16 cellular contexts compared by ENCODE assay signal in genomic region chr14:31190717-31191263, GRCh38. TPM values are rescaled to one million over a fixed set of nuclear protein-coding genes. Genes with fewer than 3 reads are reported as not detected.
DNase-seq lines count a peak whose midpoint lies in the region; ATAC-seq and TF ChIP-seq lines count a peak whose summit lies in the region.
"Had no signal": no experiment of that assay in that cellular context is flagged by ENCODE, and none has a peak within 500 bp of the region (broad histone marks: within the 10 kb centered on the region; RNA-seq: fewer than 3 reads in every experiment).

No MANE protein-coding gene starts in this region.

- H3K79me2 ChIP-seq in OCI-LY7 (ENCODE audit: insufficient read depth, low read depth, low read length), result peaks cover 62% of the 10 kb centered on the region

- H3K4me1 Mint-ChIP-seq in CD14-positive monocyte (peaks cover 17% of the 10 kb centered on the region), nephron progenitor cell (no peaks in the 10 kb centered on the region)
- H3K4me1 Mint-ChIP-seq in CD4-positive, alpha-beta T cell (ENCODE audit: low read depth), result peaks cover 53% of the 10 kb centered on the region

- CTCF ChIA-PET in CD4-positive, alpha-beta T cell (lab: Charles Lee), result no interaction called here
- CTCF ChIA-PET in OCI-LY7 (lab: Charles Lee; ENCODE audit: unreplicated experiment), result no interaction called here

- peaks cover 47 to 69% of the 10 kb centered on the region in 2 donors for H3K36me3 Mint-ChIP-seq in CD14-positive monocyte
- peaks cover 63% of the 10 kb centered on the region for H3K36me3 Mint-ChIP-seq in CD4-positive, alpha-beta T cell (ENCODE audit: low read depth)
- peaks cover 83% of the 10 kb centered on the region for H3K36me3 Mint-ChIP-seq in nephron progenitor cell (ENCODE audit: low read depth)

- no peak overlapping the region for H3K4me3 ChIP-seq in OCI-LY7 (ENCODE audit: low read depth, low read length, poor library complexity, severe bottlenecking)
- H3K4me3 ChIP-seq: BLaER1 treated with 17β-estradiol and CSF1 and Interleukin-3, amounts not matched to agents 10 nM and 100 nM; K562 had no signal

- H3K27ac ChIP-seq in CD4-positive, alpha-beta T cell (ENCODE audit: low read depth, low read length), result no peak overlapping the region
- no peak overlapping the region for H3K27ac ChIP-seq in OCI-LY7 (ENCODE audit: low read depth, low read length, poor library complexity, severe bottlenecking)
- H3K27ac ChIP-seq: BLaER1 treated with 17β-estradiol and CSF1 and Interleukin-3, amounts not matched to agents 10 nM and 100 nM had no signal

- peaks cover 6% of the 10 kb centered on the region for H3K4me1 ChIP-seq in OCI-LY7 (ENCODE audit: insufficient read depth, low read length, poor library complexity, severe bottlenecking)

- H3K9me3 ChIP-seq in CD4-positive, alpha-beta T cell (ENCODE audit: control insufficient read depth, low read length), result no peaks in the 10 kb centered on the region
- no peaks in the 10 kb centered on the region for H3K9me3 ChIP-seq in OCI-LY7 (ENCODE audit: low read length)
- H3K9me3 ChIP-seq: BLaER1 treated with 17β-estradiol and CSF1 and Interleukin-3, amounts not matched to agents 10 nM and 100 nM had no signal

- peaks cover 71% of the 10 kb centered on the region for H3K36me3 ChIP-seq in OCI-LY7 (ENCODE audit: insufficient read depth, low read length)

- peak overlapping the region in 4 of 7 donors; percentile 12 to 78 (median 46) for H3K27ac Mint-ChIP-seq in CD14-positive monocyte
- peak overlapping the region; percentile 11 for H3K27ac Mint-ChIP-seq in CD4-positive, alpha-beta T cell
- H3K27ac Mint-ChIP-seq in nephron progenitor cell, result peak overlapping the region; percentile 65
- H3K27ac Mint-ChIP-seq: B cell had no signal

- intact Hi-C loops in CD14-positive monocyte (cut with micrococcal nuclease), result loop anchor here in 1 of 2 donors (10.0 kb wide), 1 partner anchor 94 kb away; no protein-coding TSS in a partner anchor
- intact Hi-C loops in CD4-positive, alpha-beta T cell (cut with DNase I, micrococcal nuclease), result no loop called here
- intact Hi-C loops in OCI-LY7 (cut with micrococcal nuclease; ENCODE audit: unreplicated experiment), result no loop called here

- no peaks in the 10 kb centered on the region for H3K27me3 ChIP-seq in CD4-positive, alpha-beta T cell (ENCODE audit: control insufficient read depth, insufficient read depth, low read length)
- H3K27me3 ChIP-seq: BLaER1 treated with 17β-estradiol and CSF1 and Interleukin-3, amounts not matched to agents 10 nM and 100 nM had no signal

- H3K9me2 ChIP-seq in OCI-LY7 (ENCODE audit: insufficient read depth, low read length), result no peaks in the 10 kb centered on the region

- no peak for TF ChIP-seq CTCF in CD14-positive monocyte (IDR thresholded peaks at IDR 0.05)
- TF ChIP-seq CTCF in CD4-positive, alpha-beta T cell (IDR thresholded peaks at IDR 0.05), result no peak
- no peak for TF ChIP-seq CTCF in OCI-LY7 (conservative IDR thresholded peaks at IDR 0.05; ENCODE audit: low read length)
- no peak for TF ChIP-seq CTCF in nephron progenitor cell (IDR thresholded peaks at IDR 0.05)

- H3K27me3 Mint-ChIP-seq in CD14-positive monocyte (ENCODE audit: low read depth in 3 of 3) (no peaks in the 10 kb centered on the region), nephron progenitor cell (ENCODE audit: low read depth, poor library complexity) (no peaks in the 10 kb centered on the region)
- H3K27me3 Mint-ChIP-seq in CD4-positive, alpha-beta T cell, result no peaks in the 10 kb centered on the region
- H3K27me3 Mint-ChIP-seq: B cell; CD4-positive, alpha-beta memory T cell had no signal

- DNase-seq in CD14-positive monocyte (ENCODE audit: low spot score) (no peak), OCI-LY7 (ENCODE audit: low spot score) (no peak), nephron progenitor cell (no peak), NCI-H2171 (lab: John Stamatoyannopoulos, UW) (no peak)
- no peak for DNase-seq in CD4-positive, alpha-beta T cell
- DNase-seq in stimulated activated CD4-positive, alpha-beta T cell treated with anti-CD3 and anti-CD28 coated beads, Interleukin-4, amount 100 ng/mL, for 4 hours, result no peak
- DNase-seq: CD4-positive, alpha-beta memory T cell; DMS79 treated with DMSO at 0.1 percent for 48 hours; GF-D8; GOT3; H7 had no signal

- H2AFZ ChIP-seq in OCI-LY7 (ENCODE audit: low read length), result no peak overlapping the region

- ATAC-seq in CD4-positive, alpha-beta T cell (ENCODE audit: poor library complexity), result no peak
- no peak for ATAC-seq in HG02642 (IDR thresholded peaks at IDR 0.05; ENCODE audit: poor library complexity, unreplicated experiment)
- ATAC-seq: HCT116, K562 had no signal

- H3K4me3 Mint-ChIP-seq in CD14-positive monocyte (no peak overlapping the region), nephron progenitor cell (no peak overlapping the region)
- H3K4me3 Mint-ChIP-seq in CD4-positive, alpha-beta T cell, result no peak overlapping the region
- H3K4me3 Mint-ChIP-seq: B cell had no signal

- no peaks in the 10 kb centered on the region for H3K9me3 Mint-ChIP-seq in CD14-positive monocyte
- H3K9me3 Mint-ChIP-seq in CD4-positive, alpha-beta T cell, result no peaks in the 10 kb centered on the region
- H3K9me3 Mint-ChIP-seq in nephron progenitor cell, result peaks cover 4% of the 10 kb centered on the region
- H3K9me3 Mint-ChIP-seq: CD4-positive, alpha-beta memory T cell had no signal

- H3K4me2 ChIP-seq in OCI-LY7 (ENCODE audit: low read length), result peak overlapping the region; percentile 28; the same call in 1 of the 2 replicates
- H3K4me2 ChIP-seq: BLaER1 treated with 17β-estradiol and CSF1 and Interleukin-3, amounts not matched to agents 10 nM and 100 nM had no signal

- BruUV-seq in OCI-LY7 (replicated peaks; lab: Mats Ljungman, UMichigan), result no TSS peak

- 0 out of 2 replicates have a peak, but pooled peaks cover 5% of the 10 kb centered on the region for H4K20me1 ChIP-seq in OCI-LY7 (ENCODE audit: insufficient read depth, low read length)

- POLR2A ChIA-PET in CD4-positive, alpha-beta T cell (lab: Charles Lee), result interaction anchor here (1.5 kb wide), 1 partner anchor 18 kb away, joined by 4 read pairs; no protein-coding TSS in a partner anchor
- POLR2A ChIA-PET in OCI-LY7 (lab: Charles Lee), result no interaction called here

RNA-seq across cellular contexts. Expression of gene HECTD1, which starts 16.8 kb away (rescaled TPM):
- polyA plus RNA-seq in CD14-positive monocyte, result 10 to 100 TPM; 12.7 to 21.5 TPM
- 100 to 1,000 TPM; 162 to 168 TPM for total RNA-seq in CD4-positive, alpha-beta T cell
- total RNA-seq in OCI-LY7 (2014; rRNA removed; shearing (Covaris generic)), result 90.3 and 119 TPM in 2 replicates
- total RNA-seq in OCI-LY7 (2022), result 126 and 127 TPM in 2 replicates

Comparison
In these comparisons a context has a peak if more than half of its experiments do, and no peak if none do; other contexts are left out.
1. H3K27ac Mint-ChIP-seq: peak in every context shown above with its lines; median percentile 65 in nephron progenitor cell; 46 in CD14-positive monocyte; 11 in CD4-positive, alpha-beta T cell.